8 cellular contexts compared by ENCODE assay signal in genomic region chr11:125164422-125165110, GRCh38. TPM values are rescaled to one million over a fixed set of nuclear protein-coding genes. Genes with fewer than 3 reads are reported as not detected.
DNase-seq lines count a peak whose midpoint lies in the region; ATAC-seq and TF ChIP-seq lines count a peak whose summit lies in the region.

TSS of gene PKNOX2 (plus strand) at chr11:125164751. CDS start at chr11:125351306, 186,555 bp downstream.

- peaks cover 9% of the 10 kb centered on the region for H3K79me1 ChIP-seq in neuronal stem cell (ENCODE audit: low read depth, low read length)

- H3K4me1 Mint-ChIP-seq in activated naive CD4-positive, alpha-beta T cell treated with anti-CD3 and anti-CD28 coated beads for 36 hours (ENCODE audit: low read depth): peaks cover 15% of the 10 kb centered on the region

- H3K4me1 ChIP-seq in PC-3 (ENCODE audit: insufficient read depth, low read length) (peaks cover 7% of the 10 kb centered on the region; the same call in 1 of the 2 replicates), neuronal stem cell (ENCODE audit: control insufficient read depth in 2 of 2, insufficient read depth in 1 of 2, low read depth in 1 of 2, low read length in 2 of 2) (peaks cover 32 to 36% of the 10 kb centered on the region in 2 donors), subcutaneous abdominal adipose tissue (ENCODE audit: control insufficient read depth in 5 of 5, insufficient read depth in 5 of 5, low read length in 5 of 5) (peaks cover 2 to 42% (median 34%) of the 10 kb centered on the region in 5 donors)

- H4K8ac ChIP-seq in neuronal stem cell (ENCODE audit: low read depth, low read length): no peak within 1 kb of the TSS

- H2BK5ac ChIP-seq in neuronal stem cell (ENCODE audit: low read length): peak within 1 kb of the TSS; percentile 62

- H3K9ac ChIP-seq in PC-3 (ENCODE audit: low read length): no peak within 1 kb of the TSS
- H3K9ac ChIP-seq in neuronal stem cell (ENCODE audit: low read depth, low read length, poor library complexity): peak within 1 kb of the TSS; percentile 97
- peak within 1 kb of the TSS; percentile 48 to 79 (median 64) for H3K9ac ChIP-seq in subcutaneous abdominal adipose tissue (ENCODE audit: low read length in 5 of 5)

- H3K4me3 ChIP-seq in PC-3 (ENCODE audit: low read length) (peak within 1 kb of the TSS; percentile 78), neuronal stem cell (ENCODE audit: low read length in 2 of 2) (peak within 1 kb of the TSS; percentile 77 to 94), subcutaneous abdominal adipose tissue (ENCODE audit: low read depth in 1 of 5, low read length in 5 of 5) (peak within 1 kb of the TSS; percentile 65 to 79 (median 73))

- no peaks in the 10 kb centered on the region for H3K9me3 Mint-ChIP-seq in activated naive CD4-positive, alpha-beta T cell treated with anti-CD3 and anti-CD28 coated beads for 36 hours

- DNase-seq in COLO829 (ENCODE audit: low spot score) (peak; percentile 71), PC-3 (peak; percentile 63), germinal center (ENCODE audit: low spot score) (peak; percentile 63), neuronal stem cell (ENCODE audit: low spot score) (peak; percentile 88), SHP77 (lab: John Stamatoyannopoulos, UW) (no peak)
- peak; percentile 74 for DNase-seq in activated naive CD4-positive, alpha-beta T cell treated with anti-CD3 and anti-CD28 coated beads for 36 hours

- no peaks in the 10 kb centered on the region for H3K79me2 ChIP-seq in PC-3 (ENCODE audit: low read length)

- WGBS in neuronal stem cell (ENCODE audit: extremely low coverage in 2 of 2, insufficient read length in 2 of 2, insufficient replicate concordance in 1 of 2), 2 donors: no CpG with 5 or more reads among the region's 58 CpGs

- peak within 1 kb of the TSS; percentile 88 for H2AFZ ChIP-seq in PC-3 (ENCODE audit: low read length)
- peak within 1 kb of the TSS; percentile 74 for H2AFZ ChIP-seq in neuronal stem cell (ENCODE audit: low read length)

- H2BK12ac ChIP-seq in neuronal stem cell (ENCODE audit: low read length): peak within 1 kb of the TSS; percentile 63

- H3K4ac ChIP-seq in neuronal stem cell (ENCODE audit: low read length): peak within 1 kb of the TSS; percentile 86

- intact Hi-C loops in PC-3 (cut with micrococcal nuclease): loop anchor here (5.0 to 10.0 kb wide), 2 partner anchors 183 to 710 kb away; no protein-coding TSS in a partner anchor
- intact Hi-C loops in activated naive CD4-positive, alpha-beta T cell treated with anti-CD3 and anti-CD28 coated beads for 36 hours (cut with micrococcal nuclease): loop anchor here (1.0 to 10.0 kb wide), 5 partner anchors 53 to 720 kb away; partner anchors contain the start of genes HYLS1, SIAE, SPA17 and TMEM218

- H4K20me1 ChIP-seq in PC-3 (ENCODE audit: low read length): no peaks in the 10 kb centered on the region

- BruUV-seq in PC-3 (replicated peaks; lab: Mats Ljungman, UMichigan): no TSS peak

- H4K91ac ChIP-seq in neuronal stem cell (ENCODE audit: low read depth, low read length, poor library complexity): peak within 1 kb of the TSS; percentile 22

- H3F3A ChIP-seq in PC-3 (ENCODE audit: low read length, unreplicated experiment): no peaks in the 10 kb centered on the region

- H3K9me2 ChIP-seq in PC-3 (replicated peaks; ENCODE audit: low read length): no peaks in the 10 kb centered on the region

- no peaks in the 10 kb centered on the region for H3K36me3 Mint-ChIP-seq in activated naive CD4-positive, alpha-beta T cell treated with anti-CD3 and anti-CD28 coated beads for 36 hours (ENCODE audit: low read depth)

- H3K4me3 Mint-ChIP-seq in activated naive CD4-positive, alpha-beta T cell treated with anti-CD3 and anti-CD28 coated beads for 36 hours: peak within 1 kb of the TSS; percentile 85

- POLR2A ChIA-PET in PC-3 (lab: Charles Lee; ENCODE audit: unreplicated experiment): no interaction called here

- peaks cover 43% of the 10 kb centered on the region for H3K27me3 Mint-ChIP-seq in activated naive CD4-positive, alpha-beta T cell treated with anti-CD3 and anti-CD28 coated beads for 36 hours (ENCODE audit: low read depth)

- no peak within 1 kb of the TSS for H3K27ac Mint-ChIP-seq in activated naive CD4-positive, alpha-beta T cell treated with anti-CD3 and anti-CD28 coated beads for 36 hours

- H3K14ac ChIP-seq in neuronal stem cell (ENCODE audit: low read length): peak within 1 kb of the TSS; percentile 77

- peak within 1 kb of the TSS; percentile 87 for H2BK15ac ChIP-seq in neuronal stem cell (ENCODE audit: low read length)

- H3K36me3 ChIP-seq in PC-3 (ENCODE audit: low read depth, low read length): no peaks in the 10 kb centered on the region
- peaks cover 0 to 2% of the 10 kb centered on the region in 2 donors for H3K36me3 ChIP-seq in neuronal stem cell (replicated peaks in 1 of 2; ENCODE audit: control insufficient read depth in 2 of 2, insufficient read depth in 2 of 2, low read length in 2 of 2)
- H3K36me3 ChIP-seq in subcutaneous abdominal adipose tissue (ENCODE audit: control insufficient read depth in 5 of 5, insufficient read depth in 5 of 5, low read length in 5 of 5): no peaks in the 10 kb centered on the region

- H3K27ac ChIP-seq in PC-3 (ENCODE audit: low read length) (no peak within 1 kb of the TSS), neuronal stem cell (replicated peaks; ENCODE audit: low read length) (peak within 1 kb of the TSS; percentile 77), subcutaneous abdominal adipose tissue (ENCODE audit: low read depth, low read length) (peak within 1 kb of the TSS; percentile 72)

- H3K4me2 ChIP-seq in PC-3 (ENCODE audit: low read length) (peak within 1 kb of the TSS; percentile 100), neuronal stem cell (ENCODE audit: insufficient read depth, low read length, poor library complexity, severe bottlenecking) (peak within 1 kb of the TSS; percentile 96)

- no peaks in the 10 kb centered on the region for H3K9me3 ChIP-seq in PC-3 (ENCODE audit: low read length)
- H3K9me3 ChIP-seq in neuronal stem cell (replicated peaks in 1 of 2; ENCODE audit: control insufficient read depth in 2 of 2, insufficient read depth in 1 of 2, low read depth in 1 of 2, low read length in 2 of 2): peaks cover 0 to 7% of the 10 kb centered on the region in 2 donors
- H3K9me3 ChIP-seq in subcutaneous abdominal adipose tissue (ENCODE audit: control insufficient read depth in 5 of 5, low read length in 5 of 5): no peaks in the 10 kb centered on the region

- peaks cover 28% of the 10 kb centered on the region for H3K27me3 ChIP-seq in PC-3 (ENCODE audit: low read length)
- no peaks in the 10 kb centered on the region for H3K27me3 ChIP-seq in neuronal stem cell (ENCODE audit: control insufficient read depth in 3 of 3, insufficient read depth in 3 of 3, low read depth in 1 of 3, low read length in 3 of 3)
- peaks cover 0 to 23% (median 9%) of the 10 kb centered on the region in 5 donors for H3K27me3 ChIP-seq in subcutaneous abdominal adipose tissue (ENCODE audit: control insufficient read depth in 5 of 5, insufficient read depth in 4 of 5, low read length in 5 of 5)

- peak within 1 kb of the TSS; percentile 97 for H3K18ac ChIP-seq in neuronal stem cell (ENCODE audit: low read length)

- ATAC-seq in HG02678 (IDR thresholded peaks at IDR 0.05; ENCODE audit: unreplicated experiment): peak; percentile 46
- peak; percentile 63 for ATAC-seq in PC-3

- peak within 1 kb of the TSS; percentile 47 for H2BK120ac ChIP-seq in neuronal stem cell (ENCODE audit: low read depth, low read length)

- CTCF ChIA-PET in PC-3 (lab: Charles Lee): interaction anchor here (0.6 to 0.8 kb wide), 2 partner anchors 182 to 514 kb away, joined by 3 read pairs; no protein-coding TSS in a partner anchor
- CTCF ChIA-PET in activated naive CD4-positive, alpha-beta T cell treated with anti-CD3 and anti-CD28 coated beads for 36 hours (lab: Charles Lee): interaction anchor here (0.6 to 1.1 kb wide), 2 partner anchors 16 to 193 kb away, joined by 3 read pairs; no protein-coding TSS in a partner anchor

- peak; percentile 54 for TF ChIP-seq CTCF in PC-3 (conservative IDR thresholded peaks at IDR 0.05; ENCODE audit: low read depth, low read length)

- peak within 1 kb of the TSS; percentile 93 for H2AK5ac ChIP-seq in neuronal stem cell (ENCODE audit: low read depth, low read length)

- H3K23ac ChIP-seq in neuronal stem cell (ENCODE audit: low read depth, low read length, poor library complexity): no peak within 1 kb of the TSS

RNA-seq across cellular contexts. Expression of gene PKNOX2, which starts in this region (rescaled TPM):
- total RNA-seq in PC-3 (2014; rRNA removed): 0.12 TPM in 1 of 2 replicates, not detected in the other
- not detected for total RNA-seq in activated naive CD4-positive, alpha-beta T cell treated with anti-CD3 and anti-CD28 coated beads for 36 hours
- 20.5 TPM for polyA plus RNA-seq in neuronal stem cell (2013, experiment 1 of 2)
- 20.4 TPM for polyA plus RNA-seq in neuronal stem cell (2013, experiment 2 of 2)

Comparison
In these comparisons a context has a peak if more than half of its experiments do, and no peak if none do; other contexts are left out.
1. Peak in DNase-seq, ATAC-seq, H3K4me3 ChIP-seq and H3K4me2 ChIP-seq in PC-3; RNA of the gene not detected or under 1 TPM.
2. Peak in DNase-seq in activated naive CD4-positive, alpha-beta T cell treated with anti-CD3 and anti-CD28 coated beads for 36 hours; RNA of the gene not detected or under 1 TPM.
3. DNase-seq: peak in COLO829 (single experiment), germinal center (single experiment) and neuronal stem cell (single experiment); none in SHP77 (0 of 2).
4. Peak in every context shown above with its lines, with median percentiles within 50 percentile points of each other: H3K4me3 ChIP-seq.